1 cellular context compared by ENCODE assay signal in the genomic region with DNA sequence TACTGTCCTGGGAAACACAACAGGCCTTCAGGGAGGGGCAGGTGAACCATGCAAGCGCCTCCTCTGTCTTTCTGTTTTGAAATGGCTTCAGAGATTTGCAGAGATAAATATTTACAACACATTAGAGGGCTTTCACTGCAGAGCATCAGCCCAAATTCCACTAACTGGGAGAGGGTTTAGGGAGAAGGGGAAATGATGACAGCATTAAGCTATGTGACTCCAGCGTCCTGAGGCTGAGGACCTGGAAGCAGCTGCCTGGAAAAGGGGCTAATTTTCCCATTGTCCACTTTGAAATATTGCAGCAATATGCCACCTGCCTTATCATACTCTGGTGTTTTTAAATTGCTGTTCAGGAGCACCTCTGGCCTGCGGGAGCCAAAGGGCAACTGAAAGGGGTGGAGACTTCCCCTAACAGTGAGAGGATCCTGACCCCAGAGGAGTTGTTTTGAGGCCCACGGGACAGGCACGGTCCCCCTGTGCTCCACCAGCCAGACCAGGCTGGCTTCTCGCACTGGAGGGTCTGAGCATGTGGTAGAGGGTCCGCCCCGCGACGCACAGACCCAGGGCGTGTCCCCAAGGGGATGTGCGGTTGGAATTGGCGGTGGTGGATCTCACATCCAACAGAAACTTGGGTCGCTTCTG.
TF ChIP-seq lines count a peak whose summit lies in the region.

No MANE protein-coding gene starts in this region.

TF ChIP-seq in WTC11, 78 proteins besides CTCF, POLR2A, EP300 and RAD21:
- TF ChIP-seq GABPB1 (CRISPR knock-in tag; IDR thresholded peaks at IDR 0.05) (peak; percentile 94), SMAD4 (CRISPR knock-in tag; IDR thresholded peaks at IDR 0.05) (no peak)
